10 cellular contexts compared by ENCODE assay signal in genomic region chr21:36323032-36323431, GRCh38. TPM values are rescaled to one million over a fixed set of nuclear protein-coding genes. Genes with fewer than 3 reads are reported as not detected.
DNase-seq lines count a peak whose midpoint lies in the region; ATAC-seq, FAIRE-seq and TF ChIP-seq lines count a peak whose summit lies in the region.
"Had no signal": no experiment of that assay in that cellular context is flagged by ENCODE, and none has a peak within 500 bp of the region (broad histone marks: within the 10 kb centered on the region; RNA-seq: fewer than 3 reads in every experiment).

No MANE protein-coding gene starts in this region.

- H3K27ac ChIP-seq in HL-60 (replicated peaks): peak overlapping the region; percentile 90
- no peak overlapping the region for H3K27ac ChIP-seq in mesenchymal stem cell (ENCODE audit: low read length, poor library complexity, severe bottlenecking)
- H3K27ac ChIP-seq in pancreas: no peak overlapping the region

- H2AK5ac ChIP-seq in mesenchymal stem cell (ENCODE audit: low read length, severe bottlenecking): no peak overlapping the region

- H3K4me1 ChIP-seq in mesenchymal stem cell (ENCODE audit: control insufficient read depth, insufficient read depth, low read depth, low read length): peaks cover 5% of the 10 kb centered on the region
- peaks cover 26 to 38% (median 29%) of the 10 kb centered on the region in 3 donors for H3K4me1 ChIP-seq in pancreas

- intact Hi-C loops in pancreas (cut with DNase I): no loop called here

- TF ChIP-seq CTCF in HL-60 (IDR thresholded peaks at IDR 0.05; ENCODE audit: insufficient read depth, low read length): no peak
- no peak for TF ChIP-seq CTCF in pancreas (IDR thresholded peaks at IDR 0.05)

- DNase-seq in AG20443 (ENCODE audit: low spot score) (peak; percentile 23), HL-60 (ENCODE audit: low read depth in 1 of 2, low spot score in 1 of 2) (peak; percentile 33 to 55), mesenchymal stem cell (peak; percentile 67), pancreas (no peak), NCI-H128 (lab: John Stamatoyannopoulos, UW; ENCODE audit: unreplicated experiment) (no peak)
- no peak for DNase-seq in activated CD4-positive, alpha-beta memory T cell treated with anti-CD3 and anti-CD28 coated beads, Interleukin-2, amount 10 ng/mL, durations not matched to agents 7 days and 5 days
- DNase-seq in effector CD4-positive, alpha-beta T cell: no peak
- DNase-seq: DMS79, MM.1S had no signal

- no peak overlapping the region for H3K4ac ChIP-seq in mesenchymal stem cell (ENCODE audit: low read depth in 1 of 2, low read length in 2 of 2)

- no peak overlapping the region for H2AFZ ChIP-seq in mesenchymal stem cell (ENCODE audit: low read depth, low read length)

- no peak overlapping the region for H2BK120ac ChIP-seq in mesenchymal stem cell (ENCODE audit: low read depth, low read length)

- H3K36me3 Mint-ChIP-seq in activated CD4-positive, alpha-beta memory T cell treated with anti-CD3 and anti-CD28 coated beads, Interleukin-2, amount 10 ng/mL, durations not matched to agents 7 days and 5 days (ENCODE audit: low read depth): peaks cover 49% of the 10 kb centered on the region

- H3K4me2 ChIP-seq in mesenchymal stem cell (ENCODE audit: low read length, poor library complexity, severe bottlenecking): no peak overlapping the region

- H3K4me3 ChIP-seq in HL-60 (replicated peaks; ENCODE audit: insufficient read depth, low read length) (no peak overlapping the region), mesenchymal stem cell (ENCODE audit: insufficient read depth in 1 of 2, low read depth in 1 of 2, low read length in 2 of 2) (peak overlapping the region in 1 of 2 experiments; percentile 5), pancreas (no peak overlapping the region)

- peak overlapping the region; percentile 50 for H3K27ac Mint-ChIP-seq in activated CD4-positive, alpha-beta memory T cell treated with anti-CD3 and anti-CD28 coated beads, Interleukin-2, amount 10 ng/mL, durations not matched to agents 7 days and 5 days

- H3K18ac ChIP-seq in mesenchymal stem cell (ENCODE audit: low read depth in 1 of 2, low read length in 2 of 2): no peak overlapping the region

- H2BK5ac ChIP-seq in mesenchymal stem cell (ENCODE audit: low read depth, low read length, poor library complexity, severe bottlenecking): no peak overlapping the region

- H3K36me3 ChIP-seq in mesenchymal stem cell (ENCODE audit: control insufficient read depth in 1 of 2, insufficient read depth in 2 of 2, low read depth in 1 of 2, low read length in 2 of 2) (peaks cover 3 to 6% of the 10 kb centered on the region in 2 experiments), pancreas (no peaks in the 10 kb centered on the region)

- no peak overlapping the region for H3K14ac ChIP-seq in mesenchymal stem cell (ENCODE audit: low read length in 2 of 2)

- no peak for FAIRE-seq in pancreas (lab: Jason Lieb, UNC)

- H3K4me3 Mint-ChIP-seq in activated CD4-positive, alpha-beta memory T cell treated with anti-CD3 and anti-CD28 coated beads, Interleukin-2, amount 10 ng/mL, durations not matched to agents 7 days and 5 days: peak overlapping the region; percentile 15

- H3K4me1 Mint-ChIP-seq in activated CD4-positive, alpha-beta memory T cell treated with anti-CD3 and anti-CD28 coated beads, Interleukin-2, amount 10 ng/mL, durations not matched to agents 7 days and 5 days: peaks cover 36% of the 10 kb centered on the region

- H3K9me3 Mint-ChIP-seq in activated CD4-positive, alpha-beta memory T cell treated with anti-CD3 and anti-CD28 coated beads, Interleukin-2, amount 10 ng/mL, durations not matched to agents 7 days and 5 days: no peaks in the 10 kb centered on the region

- no peak overlapping the region for H4K91ac ChIP-seq in mesenchymal stem cell (ENCODE audit: low read length)

- POLR2A ChIA-PET in activated CD4-positive, alpha-beta memory T cell treated with anti-CD3 and anti-CD28 coated beads, Interleukin-2, amount 10 ng/mL, durations not matched to agents 7 days and 5 days (lab: Charles Lee): interaction anchor here (1.0 to 6.0 kb wide), 5 partner anchors 21 to 187 kb away, joined by 3 to 237 read pairs (median 37); partner anchors contain the start of gene CHAF1B

- no peaks in the 10 kb centered on the region for H3K27me3 ChIP-seq in HL-60 (ENCODE audit: insufficient read depth, poor library complexity, severe bottlenecking)
- no peaks in the 10 kb centered on the region for H3K27me3 ChIP-seq in mesenchymal stem cell (ENCODE audit: control insufficient read depth in 1 of 2, insufficient read depth in 1 of 2, low read length in 2 of 2)
- H3K27me3 ChIP-seq in pancreas: no peaks in the 10 kb centered on the region

- H3K79me1 ChIP-seq in mesenchymal stem cell (replicated peaks; ENCODE audit: low read length, poor library complexity, severe bottlenecking): no peaks in the 10 kb centered on the region

- no peak overlapping the region for H4K8ac ChIP-seq in mesenchymal stem cell (ENCODE audit: low read length)

- no peak overlapping the region for H2BK15ac ChIP-seq in mesenchymal stem cell (ENCODE audit: low read depth, poor library complexity, severe bottlenecking)

- no peaks in the 10 kb centered on the region for H3K9me3 ChIP-seq in mesenchymal stem cell (ENCODE audit: control insufficient read depth, low read length)
- H3K9me3 ChIP-seq in pancreas: no peaks in the 10 kb centered on the region

- no peak overlapping the region for H2BK12ac ChIP-seq in mesenchymal stem cell (ENCODE audit: low read length in 2 of 2)

- CTCF ChIA-PET in activated CD4-positive, alpha-beta memory T cell treated with anti-CD3 and anti-CD28 coated beads, Interleukin-2, amount 10 ng/mL, durations not matched to agents 7 days and 5 days (lab: Charles Lee): interaction anchor here (0.5 to 4.2 kb wide), 7 partner anchors 8 to 181 kb away, joined by 3 to 36 read pairs (median 5); no protein-coding TSS in a partner anchor

- peak overlapping the region; percentile 91 for H3K9ac ChIP-seq in mesenchymal stem cell (ENCODE audit: low read length)

- 85% methylated on average over 3 of the region's 3 CpGs for whole genome bisulfite sequencing in mesenchymal stem cell
- WGBS in pancreas, 2 donors: 32 to 33% methylated on average over 3 of the region's 3 CpGs

- ATAC-seq in HG03460 (IDR thresholded peaks at IDR 0.05; ENCODE audit: unreplicated experiment) (no peak), pancreas (no peak)

- H3K23ac ChIP-seq in mesenchymal stem cell (ENCODE audit: low read length in 2 of 2): no peak overlapping the region

- H3K27me3 Mint-ChIP-seq in activated CD4-positive, alpha-beta memory T cell treated with anti-CD3 and anti-CD28 coated beads, Interleukin-2, amount 10 ng/mL, durations not matched to agents 7 days and 5 days: no peaks in the 10 kb centered on the region

RNA-seq across cellular contexts. Expression of gene MORC3, which starts 3.0 kb away (rescaled TPM):
- 10 to 100 TPM; 43.6 to 44.3 TPM for total RNA-seq in activated CD4-positive, alpha-beta memory T cell treated with anti-CD3 and anti-CD28 coated beads, Interleukin-2, amount 10 ng/mL, durations not matched to agents 7 days and 5 days
- 11.1 TPM for polyA plus RNA-seq in mesenchymal stem cell (2013, experiment 1 of 2)
- 11.3 TPM for polyA plus RNA-seq in mesenchymal stem cell (2013, experiment 2 of 2)
- total RNA-seq in pancreas: 10 to 100 TPM in 5 of 6 donors, 1 to 10 TPM in 1; 8.4 to 19.8 (median 10.9) TPM
- polyA plus RNA-seq in pancreas: 10 to 100 TPM in 1 of 2 donors, 1 to 10 TPM in 1; 8.1 to 10.2 TPM

Comparison
In these comparisons a context has a peak if more than half of its experiments do, and no peak if none do; other contexts are left out.
1. DNase-seq: peak in AG20443 (single experiment), HL-60 (2 of 2) and mesenchymal stem cell (single experiment); none in activated CD4-positive, alpha-beta memory T cell treated with anti-CD3 and anti-CD28 coated beads, Interleukin-2, amount 10 ng/mL, durations not matched to agents 7 days and 5 days (single experiment), effector CD4-positive, alpha-beta T cell (single experiment), pancreas (0 of 6) and NCI-H128 (single experiment).